In the genomic region with DNA sequence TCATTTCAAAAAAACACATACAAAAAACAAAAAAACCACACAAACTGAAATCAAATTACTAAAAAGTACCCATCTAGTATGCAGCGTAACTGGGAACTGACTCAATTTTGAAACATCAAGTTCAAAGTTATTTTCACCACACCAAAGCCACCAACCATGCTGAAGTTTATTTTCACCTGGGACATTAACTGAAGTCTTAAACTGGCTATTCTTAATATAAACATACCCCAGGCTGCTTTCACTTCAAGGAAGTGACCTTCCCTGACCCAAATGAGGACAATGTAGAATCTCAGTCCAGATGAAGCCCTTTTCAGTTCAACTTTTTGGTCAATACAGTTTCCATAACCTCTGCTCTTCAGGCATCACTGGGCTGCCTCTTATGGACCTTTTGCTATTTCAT, we compare ENCODE assay signal across 16 cellular contexts.
A peak's percentile ranks its signal among the peaks of the same experiment; 100 is the strongest.
DNase-seq lines count a peak whose midpoint lies in the region; ATAC-seq lines count a peak whose summit lies in the region.
"Had no signal": no experiment of that assay in that cellular context is flagged by ENCODE, and none has a peak within 500 bp of the region (broad histone marks: within the 10 kb centered on the region; RNA-seq: fewer than 3 reads in every experiment).

No MANE protein-coding gene starts in this region.

- H3K4me2 ChIP-seq in mesenchymal stem cell (ENCODE audit: low read length, poor library complexity, severe bottlenecking) = no peak overlapping the region

- H3K14ac ChIP-seq in mesenchymal stem cell (ENCODE audit: low read length in 2 of 2) = no peak overlapping the region

- no peak overlapping the region for H3K4me3 ChIP-seq in mesenchymal stem cell (ENCODE audit: insufficient read depth in 1 of 2, low read depth in 1 of 2, low read length in 2 of 2)
- H3K4me3 ChIP-seq: body of pancreas had no signal

- no peak overlapping the region for H3K23ac ChIP-seq in mesenchymal stem cell (ENCODE audit: low read length in 2 of 2)

- H2BK15ac ChIP-seq in mesenchymal stem cell (ENCODE audit: low read depth, poor library complexity, severe bottlenecking) = no peak overlapping the region

- H4K91ac ChIP-seq in mesenchymal stem cell (ENCODE audit: low read length) = no peak overlapping the region

- no peak overlapping the region for H2AFZ ChIP-seq in mesenchymal stem cell (ENCODE audit: low read depth, low read length)

- 97% methylated on average over 1 of the region's 1 CpG for WGBS in mesenchymal stem cell

- H3K79me1 ChIP-seq in mesenchymal stem cell (replicated peaks; ENCODE audit: low read length, poor library complexity, severe bottlenecking) = no peaks in the 10 kb centered on the region

- H3K4me1 ChIP-seq in mesenchymal stem cell (ENCODE audit: control insufficient read depth, insufficient read depth, low read depth, low read length) = no peaks in the 10 kb centered on the region
- H3K4me1 ChIP-seq: body of pancreas had no signal

- no peak overlapping the region for H2AK5ac ChIP-seq in mesenchymal stem cell (ENCODE audit: low read length, severe bottlenecking)

- H3K27ac ChIP-seq in mesenchymal stem cell (ENCODE audit: low read length, poor library complexity, severe bottlenecking) = no peak overlapping the region
- H3K27ac ChIP-seq: body of pancreas had no signal

- no peaks in the 10 kb centered on the region for H3K27me3 ChIP-seq in mesenchymal stem cell (ENCODE audit: control insufficient read depth in 1 of 2, insufficient read depth in 1 of 2, low read length in 2 of 2)
- H3K27me3 ChIP-seq: body of pancreas had no signal

- H2BK5ac ChIP-seq in mesenchymal stem cell (ENCODE audit: low read depth, low read length, poor library complexity, severe bottlenecking) = no peak overlapping the region

- H3K9ac ChIP-seq in mesenchymal stem cell (ENCODE audit: low read length) = no peak overlapping the region

- no peak overlapping the region for H4K8ac ChIP-seq in mesenchymal stem cell (ENCODE audit: low read length)

- no peak overlapping the region for H3K4ac ChIP-seq in mesenchymal stem cell (ENCODE audit: low read depth in 1 of 2, low read length in 2 of 2)

- H3K9me3 ChIP-seq in mesenchymal stem cell (ENCODE audit: control insufficient read depth, low read length) = peaks cover 15% of the 10 kb centered on the region
- H3K9me3 ChIP-seq: body of pancreas had no signal

- H2BK12ac ChIP-seq in mesenchymal stem cell (ENCODE audit: low read length in 2 of 2) = no peak overlapping the region

- peaks cover 2 to 48% of the 10 kb centered on the region in 2 experiments for H3K36me3 ChIP-seq in mesenchymal stem cell (ENCODE audit: control insufficient read depth in 1 of 2, insufficient read depth in 2 of 2, low read depth in 1 of 2, low read length in 2 of 2)

- DNase-seq in stimulated activated CD4-positive, alpha-beta T cell treated with anti-CD3 and anti-CD28 coated beads, Interleukin-1b, Interleukin-23, amount 100 ng/mL, for 48 hours = no peak
- no peak for DNase-seq in stimulated activated CD4-positive, alpha-beta T cell treated with anti-CD3 and anti-CD28 coated beads, Interleukin-2, amount 100 ng/mL, for 48 hours
- DNase-seq in mesenchymal stem cell = no peak
- DNase-seq: activated CD8-positive, alpha-beta memory T cell treated with anti-CD3 and anti-CD28 coated beads, Interleukin-2, amount 50 U/mL, for 4 hours; activated naive CD4-positive, alpha-beta T cell treated with anti-CD3 and anti-CD28 coated beads, Interleukin-2, amount 10 ng/mL, durations not matched to agents 7 days and 5 days; AML-193; body of pancreas; GF-D8; GOT3; NCI-H82; nucleus accumbens; RPMI8226 had no signal

- ATAC-seq in GM18511 (IDR thresholded peaks at IDR 0.05; ENCODE audit: unreplicated experiment) = peak; percentile 62
- peak; percentile 57 for ATAC-seq in GM19455 (IDR thresholded peaks at IDR 0.05; ENCODE audit: unreplicated experiment)
- ATAC-seq in HG02852 (IDR thresholded peaks at IDR 0.05; ENCODE audit: unreplicated experiment) = peak; percentile 87
- ATAC-seq in HG03565 (IDR thresholded peaks at IDR 0.05; ENCODE audit: unreplicated experiment) = peak; percentile 71
- ATAC-seq: body of pancreas had no signal

- no peak overlapping the region for H2BK120ac ChIP-seq in mesenchymal stem cell (ENCODE audit: low read depth, low read length)

- H3K18ac ChIP-seq in mesenchymal stem cell (ENCODE audit: low read depth in 1 of 2, low read length in 2 of 2) = no peak overlapping the region
